9 cellular contexts compared by ENCODE assay signal in genomic region chrY:6913362-6913761, GRCh38. TPM values are rescaled to one million over a fixed set of nuclear protein-coding genes. Genes with fewer than 3 reads are reported as not detected.
"Had no signal": no experiment of that assay in that cellular context is flagged by ENCODE, and none has a peak within 500 bp of the region (broad histone marks: within the 10 kb centered on the region; RNA-seq: fewer than 3 reads in every experiment).

No MANE protein-coding gene starts in this region.

- FAIRE-seq: G401.6, GM12878, GM12891, GM12892, GM18507, GM19239 had no signal

- DNase-seq: GDM1, GF-D8 had no signal

- ATAC-seq: GM12878 had no signal

- H3K4me3 ChIP-seq: GM12878 had no signal

RNA-seq across cellular contexts. Expression of gene AMELY, which starts 1.8 kb away (rescaled TPM):
- total RNA-seq: G401, GM12878 had no signal
- polyA plus RNA-seq: GM12878 had no signal

RNA-seq across cellular contexts. Expression of gene TBL1Y, which starts 2.9 kb away (rescaled TPM):
- total RNA-seq: G401, GM12878 had no signal
- polyA plus RNA-seq: GM12878 had no signal
